Comparison of ENCODE assay signal across 1 cellular context in the genomic region with DNA sequence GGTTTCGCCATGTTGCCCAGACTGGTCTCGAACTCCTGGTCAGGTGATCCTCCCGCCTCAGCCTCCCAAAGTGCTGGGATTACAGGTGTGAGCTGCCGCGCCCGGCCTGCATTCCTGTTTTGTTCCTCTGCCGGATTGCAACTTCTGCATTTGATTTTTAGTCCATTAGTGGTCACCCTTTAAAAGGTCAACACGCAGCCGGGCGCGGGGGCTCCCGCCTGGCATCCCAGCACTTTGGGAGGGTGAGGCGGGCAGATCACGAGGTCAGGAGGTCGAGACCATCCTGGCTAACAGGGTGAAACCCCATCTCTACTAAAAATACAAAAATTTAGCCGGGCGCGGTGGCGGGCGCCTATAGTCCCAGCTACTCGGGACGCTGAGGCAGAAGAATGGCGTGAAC. TPM values are rescaled to one million over a fixed set of nuclear protein-coding genes. Genes with fewer than 3 reads are reported as not detected.
"Had no signal": no experiment of that assay in that cellular context is flagged by ENCODE, and none has a peak within 500 bp of the region (broad histone marks: within the 10 kb centered on the region; RNA-seq: fewer than 3 reads in every experiment).

No MANE protein-coding gene starts in this region.

RNA-seq across cellular contexts. Expression of a gene that starts 50.7 kb away (rescaled TPM):
- total RNA-seq: MCF 10A had no signal
